37 cellular contexts compared by ENCODE assay signal in the genomic region with DNA sequence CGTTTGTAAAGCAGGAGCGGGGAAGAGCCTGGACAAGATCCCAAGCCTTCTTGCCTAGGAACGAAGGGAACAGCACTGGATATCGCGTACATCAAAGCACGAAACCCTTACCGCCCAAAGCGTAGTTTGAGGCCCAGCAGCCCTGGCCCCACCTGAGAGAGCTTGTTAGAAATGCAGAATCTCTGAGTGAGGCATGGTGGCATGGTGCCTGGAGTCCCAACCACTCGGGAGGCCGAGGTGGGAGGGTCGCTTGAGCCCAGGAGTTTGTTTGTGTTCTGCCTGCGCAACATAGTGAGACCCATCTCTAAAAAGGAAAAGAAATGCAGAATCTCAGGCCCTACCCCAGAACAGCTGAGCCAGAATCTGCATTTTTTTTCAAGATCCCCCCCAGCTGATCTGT.
"Had no signal": no experiment of that assay in that cellular context is flagged by ENCODE, and none has a peak within 500 bp of the region (broad histone marks: within the 10 kb centered on the region; RNA-seq: fewer than 3 reads in every experiment).

No MANE protein-coding gene starts in this region.

- H3K4me3 ChIP-seq: adrenal gland, ascending aorta, body of pancreas, breast epithelium, cardiac muscle cell had no signal

- H3K27ac ChIP-seq: brain microvascular endothelial cell, cardiac muscle cell had no signal

- H3K9me3 ChIP-seq: adrenal gland, ascending aorta, body of pancreas, breast epithelium had no signal

- H3K4me1 ChIP-seq: breast epithelium had no signal

- H3K4me1 Mint-ChIP-seq: activated naive CD4-positive, alpha-beta T cell treated with anti-CD3 and anti-CD28 coated beads, Interleukin-2, amount 10 ng/mL, durations not matched to agents 7 days and 5 days; activated naive CD4-positive, alpha-beta T cell treated with anti-CD3 and anti-CD28 coated beads, Interleukin-2, amount 50 U/mL, for 24 hours; activated T-helper 17 cell treated with anti-CD3 and anti-CD28 coated beads, Interleukin-2, amount 50 U/mL, for 72 hours had no signal

- H3K36me3 Mint-ChIP-seq: activated naive CD4-positive, alpha-beta T cell treated with anti-CD3 and anti-CD28 coated beads, Interleukin-2, amount 10 ng/mL, durations not matched to agents 7 days and 5 days; activated naive CD4-positive, alpha-beta T cell treated with anti-CD3 and anti-CD28 coated beads, Interleukin-2, amount 50 U/mL, for 24 hours; activated naive CD4-positive, alpha-beta T cell treated with anti-CD3 and anti-CD28 coated beads, Interleukin-2, amount 50 U/mL, for 72 hours; activated naive CD8-positive, alpha-beta T cell treated with anti-CD3 and anti-CD28 coated beads for 36 hours; activated naive CD8-positive, alpha-beta T cell treated with anti-CD3 and anti-CD28 coated beads, Interleukin-2, amount 10 ng/mL, durations not matched to agents 7 days and 5 days had no signal

- H3K4me3 Mint-ChIP-seq: activated naive CD4-positive, alpha-beta T cell treated with anti-CD3 and anti-CD28 coated beads for 36 hours; activated naive CD4-positive, alpha-beta T cell treated with anti-CD3 and anti-CD28 coated beads, Interleukin-2, amount 10 ng/mL, durations not matched to agents 7 days and 5 days; activated naive CD4-positive, alpha-beta T cell treated with anti-CD3 and anti-CD28 coated beads, Interleukin-2, amount 50 U/mL, for 24 hours; activated naive CD8-positive, alpha-beta T cell; activated naive CD8-positive, alpha-beta T cell treated with anti-CD3 and anti-CD28 coated beads for 36 hours; activated naive CD8-positive, alpha-beta T cell treated with anti-CD3 and anti-CD28 coated beads, Interleukin-2, amount 10 ng/mL, durations not matched to agents 7 days and 5 days; activated naive CD8-positive, alpha-beta T cell treated with anti-CD3 and anti-CD28 coated beads, Interleukin-2, amount 50 U/mL, for 24 hours; activated T-cell treated with anti-CD3 and anti-CD28 coated beads, Interleukin-2, amount 50 U/mL, for 24 hours; activated T-cell treated with anti-CD3 and anti-CD28 coated beads, Interleukin-2, amount 50 U/mL, for 4 hours; activated T-cell treated with anti-CD3 and anti-CD28 coated beads, Interleukin-2, amount 50 U/mL, for 72 hours; activated T-helper 1 cell treated with anti-CD3 and anti-CD28 coated beads, Interleukin-12 subunit alpha, Interleukin-12 subunit beta, Interleukin-2, Interleukin-4 antibody, amounts not matched to agents 30 ng/mL and 10 ng/mL and 1 ng/mL, durations not matched to agents 14 hours and 24 hours and 36 hours; activated T-helper 17 cell treated with anti-CD3 and anti-CD28 coated beads, Interleukin-2, amount 50 U/mL, for 72 hours; brain; central memory CD8-positive, alpha-beta T cell had no signal

- H3K36me3 ChIP-seq: ascending aorta, breast epithelium had no signal

- H3K27me3 ChIP-seq: adrenal gland, ascending aorta, body of pancreas, brain microvascular endothelial cell, breast epithelium, cardiac muscle cell had no signal

- DNase-seq: activated gamma-delta T cell; activated gamma-delta T cell treated with Interleukin-2 at 50 U/mL for 16 hours; activated naive CD4-positive, alpha-beta T cell; activated naive CD4-positive, alpha-beta T cell treated with anti-CD3 and anti-CD28 coated beads for 36 hours; activated naive CD4-positive, alpha-beta T cell treated with anti-CD3 and anti-CD28 coated beads, Interleukin-2, amount 10 ng/mL, durations not matched to agents 7 days and 5 days; activated naive CD4-positive, alpha-beta T cell treated with anti-CD3 and anti-CD28 coated beads, Interleukin-2, amount 50 U/mL, for 16 hours; activated naive CD4-positive, alpha-beta T cell treated with Interleukin-2 at 50 U/mL for 16 hours; activated naive CD8-positive, alpha-beta T cell treated with anti-CD3 and anti-CD28 coated beads for 36 hours; activated naive CD8-positive, alpha-beta T cell treated with anti-CD3 and anti-CD28 coated beads, Interleukin-2, amount 10 ng/mL, durations not matched to agents 7 days and 5 days; activated naive CD8-positive, alpha-beta T cell treated with anti-CD3 and anti-CD28 coated beads, Interleukin-2, amount 50 U/mL, for 24 hours; activated T-cell treated with anti-CD3 and anti-CD28 coated beads for 4 hours; activated T-cell treated with anti-CD3 and anti-CD28 coated beads, Interleukin-2, amount 50 U/mL, for 1 hour; activated T-cell treated with anti-CD3 and anti-CD28 coated beads, Interleukin-2, amount 50 U/mL, for 24 hours; activated T-cell treated with anti-CD3 and anti-CD28 coated beads, Interleukin-2, amount 50 U/mL, for 4 hours; activated T-cell treated with anti-CD3 and anti-CD28 coated beads, Interleukin-2, amount 50 U/mL, for 48 hours; activated T-cell treated with anti-CD3 and anti-CD28 coated beads, Interleukin-2, amount 50 U/mL, for 72 hours; amniotic stem cell; amygdala; anterior cingulate cortex; aorta; brain microvascular endothelial cell; caudate nucleus; central memory CD4-positive, alpha-beta T cell; cerebellar nuclear complex had no signal

- H3K27me3 Mint-ChIP-seq: activated naive CD4-positive, alpha-beta T cell treated with anti-CD3 and anti-CD28 coated beads, Interleukin-2, amount 10 ng/mL, durations not matched to agents 7 days and 5 days; activated naive CD4-positive, alpha-beta T cell treated with anti-CD3 and anti-CD28 coated beads, Interleukin-2, amount 50 U/mL, for 24 hours; activated naive CD8-positive, alpha-beta T cell; activated naive CD8-positive, alpha-beta T cell treated with anti-CD3 and anti-CD28 coated beads for 36 hours; activated naive CD8-positive, alpha-beta T cell treated with anti-CD3 and anti-CD28 coated beads, Interleukin-2, amount 10 ng/mL, durations not matched to agents 7 days and 5 days; activated naive CD8-positive, alpha-beta T cell treated with anti-CD3 and anti-CD28 coated beads, Interleukin-2, amount 50 U/mL, for 24 hours; activated T-cell treated with anti-CD3 and anti-CD28 coated beads, Interleukin-2, amount 50 U/mL, for 24 hours; activated T-helper 17 cell treated with anti-CD3 and anti-CD28 coated beads, Interleukin-2, amount 50 U/mL, for 72 hours; brain had no signal

- H3K27ac Mint-ChIP-seq: activated naive CD4-positive, alpha-beta T cell treated with anti-CD3 and anti-CD28 coated beads for 36 hours; activated naive CD4-positive, alpha-beta T cell treated with anti-CD3 and anti-CD28 coated beads, Interleukin-2, amount 10 ng/mL, durations not matched to agents 7 days and 5 days; activated naive CD4-positive, alpha-beta T cell treated with anti-CD3 and anti-CD28 coated beads, Interleukin-2, amount 50 U/mL, for 24 hours; activated naive CD4-positive, alpha-beta T cell treated with anti-CD3 and anti-CD28 coated beads, Interleukin-2, amount 50 U/mL, for 72 hours; activated naive CD8-positive, alpha-beta T cell; activated naive CD8-positive, alpha-beta T cell treated with anti-CD3 and anti-CD28 coated beads for 36 hours; activated naive CD8-positive, alpha-beta T cell treated with anti-CD3 and anti-CD28 coated beads, Interleukin-2, amount 10 ng/mL, durations not matched to agents 7 days and 5 days; activated naive CD8-positive, alpha-beta T cell treated with anti-CD3 and anti-CD28 coated beads, Interleukin-2, amount 50 U/mL, for 24 hours; activated T-cell treated with anti-CD3 and anti-CD28 coated beads, Interleukin-2, amount 50 U/mL, for 24 hours; activated T-cell treated with anti-CD3 and anti-CD28 coated beads, Interleukin-2, amount 50 U/mL, for 72 hours; activated T-helper 1 cell treated with anti-CD3 and anti-CD28 coated beads, Interleukin-12 subunit alpha, Interleukin-12 subunit beta, Interleukin-2, Interleukin-4 antibody, amounts not matched to agents 30 ng/mL and 10 ng/mL and 1 ng/mL, durations not matched to agents 14 hours and 24 hours and 36 hours; activated T-helper 17 cell treated with anti-CD3 and anti-CD28 coated beads, Interleukin-2, amount 50 U/mL, for 72 hours; activated T-helper 2 cell treated with anti-CD3 and anti-CD28 coated beads, Interferon-gamma antibody, Interleukin-2, Interleukin-4, amounts not matched to agents 10 μg/mL and 5 μg/mL and 100 μg/mL, durations not matched to agents 14 hours and 24 hours and 36 hours had no signal

- H3K9me3 Mint-ChIP-seq: activated naive CD4-positive, alpha-beta T cell treated with anti-CD3 and anti-CD28 coated beads for 36 hours; activated naive CD4-positive, alpha-beta T cell treated with anti-CD3 and anti-CD28 coated beads, Interleukin-2, amount 10 ng/mL, durations not matched to agents 7 days and 5 days; activated naive CD4-positive, alpha-beta T cell treated with anti-CD3 and anti-CD28 coated beads, Interleukin-2, amount 50 U/mL, for 24 hours; activated naive CD4-positive, alpha-beta T cell treated with anti-CD3 and anti-CD28 coated beads, Interleukin-2, amount 50 U/mL, for 72 hours; activated naive CD8-positive, alpha-beta T cell treated with anti-CD3 and anti-CD28 coated beads for 36 hours; activated naive CD8-positive, alpha-beta T cell treated with anti-CD3 and anti-CD28 coated beads, Interleukin-2, amount 10 ng/mL, durations not matched to agents 7 days and 5 days; activated naive CD8-positive, alpha-beta T cell treated with anti-CD3 and anti-CD28 coated beads, Interleukin-2, amount 50 U/mL, for 24 hours; activated T-cell treated with anti-CD3 and anti-CD28 coated beads, Interleukin-2, amount 50 U/mL, for 24 hours; activated T-cell treated with anti-CD3 and anti-CD28 coated beads, Interleukin-2, amount 50 U/mL, for 4 hours; activated T-cell treated with anti-CD3 and anti-CD28 coated beads, Interleukin-2, amount 50 U/mL, for 72 hours; activated T-helper 1 cell treated with anti-CD3 and anti-CD28 coated beads, Interleukin-12 subunit alpha, Interleukin-12 subunit beta, Interleukin-2, Interleukin-4 antibody, amounts not matched to agents 30 ng/mL and 10 ng/mL and 1 ng/mL, durations not matched to agents 14 hours and 24 hours and 36 hours; activated T-helper 17 cell treated with anti-CD3 and anti-CD28 coated beads, Interleukin-2, amount 50 U/mL, for 72 hours; activated T-helper 2 cell treated with anti-CD3 and anti-CD28 coated beads, Interferon-gamma antibody, Interleukin-2, Interleukin-4, amounts not matched to agents 10 μg/mL and 5 μg/mL and 100 μg/mL, durations not matched to agents 14 hours and 24 hours and 36 hours; brain; central memory CD8-positive, alpha-beta T cell had no signal
